ENCODE assay signal across 9 cellular contexts in the genomic region with DNA sequence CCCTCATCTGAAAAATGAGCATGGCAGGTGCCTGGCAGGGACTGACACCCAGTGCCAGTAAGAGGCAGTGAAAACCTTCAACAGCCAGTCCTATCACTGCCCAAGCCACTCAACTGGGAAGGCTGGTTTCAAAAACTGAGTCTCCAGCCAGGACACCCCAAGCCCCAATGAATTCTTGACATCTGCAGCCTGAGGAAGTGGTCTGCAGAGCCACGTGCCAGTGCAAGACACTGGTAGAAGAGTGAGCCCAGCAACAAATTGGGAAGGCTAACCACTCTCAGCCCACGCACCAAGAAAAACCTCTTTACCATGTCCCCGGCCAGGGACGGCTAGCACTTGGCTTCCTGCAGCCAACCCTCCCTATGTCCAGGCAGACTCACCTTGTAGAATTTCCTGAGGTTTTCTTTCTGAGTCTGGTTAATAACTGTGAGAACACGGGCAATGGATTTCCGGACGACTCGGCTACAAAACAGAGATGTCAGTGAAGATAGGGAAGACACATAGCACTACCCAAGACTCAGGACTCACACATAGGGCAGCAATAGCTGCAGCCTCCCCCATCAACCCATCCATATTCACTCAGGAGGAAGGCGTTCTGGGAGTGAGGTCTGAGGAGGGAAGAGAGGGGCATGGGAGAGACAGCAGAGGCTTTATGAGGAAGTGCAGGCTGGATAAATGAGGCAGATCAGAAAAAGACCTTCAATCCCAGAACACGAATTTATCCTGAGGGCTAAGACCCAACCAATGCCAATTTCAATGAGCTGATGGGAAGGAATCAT. TPM values are rescaled to one million over a fixed set of nuclear protein-coding genes. Genes with fewer than 3 reads are reported as not detected.
DNase-seq lines count a peak whose midpoint lies in the region; ATAC-seq and TF ChIP-seq lines count a peak whose summit lies in the region.
"Had no signal": no experiment of that assay in that cellular context is flagged by ENCODE, and none has a peak within 500 bp of the region (broad histone marks: within the 10 kb centered on the region; RNA-seq: fewer than 3 reads in every experiment).

No MANE protein-coding gene starts in this region.

- no peaks in the 10 kb centered on the region for H3K9me3 Mint-ChIP-seq in memory B cell

- H3K4me3 Mint-ChIP-seq in memory B cell: peak overlapping the region; percentile 99

- no peaks in the 10 kb centered on the region for H3K9me3 ChIP-seq in HUES48 (ENCODE audit: control insufficient read depth, insufficient read depth, low read length)
- H3K9me3 ChIP-seq in ascending aorta: no peaks in the 10 kb centered on the region

- intact Hi-C loops in ascending aorta (cut with DNase I): loop anchor here (5.0 to 10.0 kb wide), 5 partner anchors 205 to 443 kb away; partner anchors contain the start of genes GAPVD1, HSPA5, PSMB7 and SCAI

- H3K27me3 Mint-ChIP-seq in memory B cell: no peaks in the 10 kb centered on the region

- H3K4me1 ChIP-seq in ACC112 (ENCODE audit: control insufficient read depth, insufficient read depth, low read length, unreplicated experiment) (peaks cover 29% of the 10 kb centered on the region), HUES48 (ENCODE audit: control insufficient read depth, insufficient read depth, low read length) (peaks cover 4% of the 10 kb centered on the region; the same call in 1 of the 2 replicates), ascending aorta (peaks cover 8 to 13% of the 10 kb centered on the region in 2 donors)

- TF ChIP-seq CTCF in ascending aorta (IDR thresholded peaks at IDR 0.05): no peak

- H3K27ac ChIP-seq in ACC112 (ENCODE audit: low read depth, low read length): no peak overlapping the region
- H3K27ac ChIP-seq in HUES48 (ENCODE audit: low read depth, low read length): peak overlapping the region; percentile 32
- H3K27ac ChIP-seq in ascending aorta: no peak overlapping the region

- no peaks in the 10 kb centered on the region for H3K27me3 ChIP-seq in ACC112 (ENCODE audit: insufficient read depth, low read length)
- no peaks in the 10 kb centered on the region for H3K27me3 ChIP-seq in HUES48 (ENCODE audit: control insufficient read depth, insufficient read depth, low read length)
- no peaks in the 10 kb centered on the region for H3K27me3 ChIP-seq in ascending aorta

- H3K27ac Mint-ChIP-seq in memory B cell: peak overlapping the region; percentile 90

- H3K36me3 Mint-ChIP-seq in memory B cell: peaks cover 18% of the 10 kb centered on the region

- 0 out of 2 replicates have a peak overlapping the region, but pooled peaks have one; percentile 18 for H3K9ac ChIP-seq in HUES48 (ENCODE audit: low read depth, low read length)

- ATAC-seq in memory B cell (ENCODE audit: low read depth): no peak
- no peak for ATAC-seq in GM21528 (IDR thresholded peaks at IDR 0.05; ENCODE audit: low FRiP score, unreplicated experiment)
- ATAC-seq in GM18511 (IDR thresholded peaks at IDR 0.05; ENCODE audit: unreplicated experiment): no peak

- peak overlapping the region; percentile 88 for H3K4me3 ChIP-seq in ACC112 (ENCODE audit: low read depth, low read length)
- peak overlapping the region; percentile 88 for H3K4me3 ChIP-seq in HUES48 (ENCODE audit: low read depth, low read length)
- H3K4me3 ChIP-seq in ascending aorta: peak overlapping the region; percentile 88 to 98

- DNase-seq in ascending aorta (ENCODE audit: low spot score in 2 of 2) (no peak), memory B cell (ENCODE audit: low spot score in 2 of 2) (no peak), NCI-H1048 (lab: John Stamatoyannopoulos, UW) (no peak), SW480 (ENCODE audit: low spot score) (no peak)

- H3K79me2 ChIP-seq in ACC112 (ENCODE audit: control insufficient read depth, insufficient read depth, low read length, unreplicated experiment): peaks cover 30% of the 10 kb centered on the region

- H2AFZ ChIP-seq in ACC112 (ENCODE audit: low read length, unreplicated experiment): no peak overlapping the region

- H3K4me1 Mint-ChIP-seq in memory B cell: peaks cover 29% of the 10 kb centered on the region

- peaks cover 24% of the 10 kb centered on the region for H3K36me3 ChIP-seq in ACC112 (ENCODE audit: insufficient read depth, low read length)
- H3K36me3 ChIP-seq in HUES48 (ENCODE audit: control insufficient read depth, insufficient read depth, low read length): peaks cover 46% of the 10 kb centered on the region
- peaks cover 32 to 41% of the 10 kb centered on the region in 2 donors for H3K36me3 ChIP-seq in ascending aorta

RNA-seq across cellular contexts. Expression of gene RPL35, which starts 1.8 kb away (rescaled TPM):
- 2,123 TPM for total RNA-seq in ascending aorta

RNA-seq across cellular contexts. Expression of gene ARPC5L, which starts 1.9 kb away (rescaled TPM):
- total RNA-seq in ascending aorta: 12.0 TPM

RNA-seq across cellular contexts. Expression of gene WDR38, which starts 6.7 kb away (rescaled TPM):
- not detected for total RNA-seq in ascending aorta
- total RNA-seq: M059J had no signal
